Comparison of ENCODE assay signal across 8 cellular contexts in genomic region chr2:206443735-206444527, GRCh38. TPM values are rescaled to one million over a fixed set of nuclear protein-coding genes. Genes with fewer than 3 reads are reported as not detected.
DNase-seq lines count a peak whose midpoint lies in the region; ATAC-seq, FAIRE-seq and TF ChIP-seq lines count a peak whose summit lies in the region.

No MANE protein-coding gene starts in this region.

- TF ChIP-seq RAD21 in HepG2 (CRISPR knock-in tag; IDR thresholded peaks at IDR 0.05) = peak; percentile 53; the same call in 1 of the 2 replicates

- peak; percentile 11 for DNase-seq in activated naive CD4-positive, alpha-beta T cell treated with anti-CD3 and anti-CD28 coated beads for 36 hours
- no peak for DNase-seq in activated naive CD4-positive, alpha-beta T cell (lab: John Stamatoyannopoulos, UW)
- DNase-seq in Panc1 (ENCODE audit: low read depth, low spot score) (no peak), choroid plexus epithelial cell (ENCODE audit: low read depth) (peak; percentile 36), HepG2 (ENCODE audit: low spot score) (no peak), immature natural killer cell (no peak)
- DNase-seq in stimulated activated naive CD8-positive, alpha-beta T cell treated with anti-CD3 and anti-CD28 coated beads, Interleukin-15, amount 100 ng/mL, for 72 hours = peak in 1 of 2 donors; percentile 18

- TF ChIP-seq CTCF in Panc1 (IDR thresholded peaks at IDR 0.05) = peak; percentile 21; the same call in 1 of the 2 replicates
- peak; percentile 5 for TF ChIP-seq CTCF in choroid plexus epithelial cell (conservative IDR thresholded peaks at IDR 0.05; ENCODE audit: low read depth, low read length)
- TF ChIP-seq CTCF in HepG2 (CRISPR knock-in tag; IDR thresholded peaks at IDR 0.05) = no peak

- CTCF ChIA-PET in activated naive CD4-positive, alpha-beta T cell treated with anti-CD3 and anti-CD28 coated beads for 36 hours (lab: Charles Lee) = no interaction called here
- CTCF ChIA-PET in Panc1 (lab: Charles Lee) = interaction anchor here (0.6 kb wide), 1 partner anchor 130 kb away, joined by 5 read pairs; no protein-coding TSS in a partner anchor
- CTCF ChIA-PET in HepG2 (lab: Yijun Ruan, JAX; ENCODE audit: low intra/inter-chr PET ratio, low total read pairs) = no interaction called here

- in situ Hi-C loops in Panc1 (cut with HindIII; ENCODE audit: low pct_unique_long_range_greater_than_20kb, low sequenced_read_pairs) = no loop called here
- in situ Hi-C loops in HepG2 (cut with HindIII; ENCODE audit: extremely low pct_ligation_motif_present, low pct_unique_long_range_greater_than_20kb) = no loop called here

- no peak overlapping the region for H3K27ac Mint-ChIP-seq in activated naive CD4-positive, alpha-beta T cell treated with anti-CD3 and anti-CD28 coated beads for 36 hours
- H3K27ac Mint-ChIP-seq in stimulated activated naive CD8-positive, alpha-beta T cell treated with anti-CD3 and anti-CD28 coated beads, Interleukin-15, amount 100 ng/mL, for 72 hours = no peak overlapping the region
- no peak overlapping the region for H3K27ac Mint-ChIP-seq in immature natural killer cell

- peaks cover 13% of the 10 kb centered on the region for H3K4me1 Mint-ChIP-seq in activated naive CD4-positive, alpha-beta T cell treated with anti-CD3 and anti-CD28 coated beads for 36 hours (ENCODE audit: low read depth)
- peaks cover 18% of the 10 kb centered on the region for H3K4me1 Mint-ChIP-seq in stimulated activated naive CD8-positive, alpha-beta T cell treated with anti-CD3 and anti-CD28 coated beads, Interleukin-15, amount 100 ng/mL, for 72 hours
- peaks cover 2 to 10% of the 10 kb centered on the region in 2 donors for H3K4me1 Mint-ChIP-seq in immature natural killer cell

- H3K36me3 ChIP-seq in Panc1 (ENCODE audit: control insufficient read depth, insufficient read depth, low read length) (no peaks in the 10 kb centered on the region), HepG2 (replicated peaks in 1 of 2; ENCODE audit: control insufficient read depth in 1 of 2, insufficient read depth in 2 of 2, low read length in 2 of 2) (no peaks in the 10 kb centered on the region)

- peak overlapping the region; percentile 71 for H3K4me2 ChIP-seq in HepG2 (ENCODE audit: low read depth, low read length)

- H3K27ac ChIP-seq in Panc1 (ENCODE audit: low read length) (no peak overlapping the region), HepG2 (ENCODE audit: extremely low read length, insufficient read depth, low read length) (no peak overlapping the region)

- H3K9me3 ChIP-seq in Panc1 (ENCODE audit: control insufficient read depth, insufficient read depth, low read depth, low read length) (no peaks in the 10 kb centered on the region), HepG2 (ENCODE audit: low read length) (no peaks in the 10 kb centered on the region)

- no peaks in the 10 kb centered on the region for H4K20me1 ChIP-seq in HepG2 (ENCODE audit: insufficient read depth, low read length)

- no peaks in the 10 kb centered on the region for H3K9me3 Mint-ChIP-seq in activated naive CD4-positive, alpha-beta T cell treated with anti-CD3 and anti-CD28 coated beads for 36 hours
- no peaks in the 10 kb centered on the region for H3K9me3 Mint-ChIP-seq in stimulated activated naive CD8-positive, alpha-beta T cell treated with anti-CD3 and anti-CD28 coated beads, Interleukin-15, amount 100 ng/mL, for 72 hours
- peaks cover 0 to 8% (median 0%) of the 10 kb centered on the region in 6 donors for H3K9me3 Mint-ChIP-seq in immature natural killer cell

- no peak overlapping the region for H3K9ac ChIP-seq in HepG2 (ENCODE audit: insufficient read depth, low read depth, low read length)

- H3K4me1 ChIP-seq in Panc1 (ENCODE audit: control insufficient read depth, insufficient read depth, low read length) = peaks cover 4% of the 10 kb centered on the region; the same call in 1 of the 2 replicates
- H3K4me1 ChIP-seq in HepG2 (ENCODE audit: insufficient read depth, low read length) = peaks cover 5% of the 10 kb centered on the region; the same call in 1 of the 2 replicates

- H3K27me3 ChIP-seq in Panc1 (ENCODE audit: control insufficient read depth, insufficient read depth, low read length) (peaks cover 49% of the 10 kb centered on the region), HepG2 (ENCODE audit: control insufficient read depth in 1 of 2, insufficient read depth in 2 of 2, low read length in 2 of 2) (peaks cover 2 to 45% of the 10 kb centered on the region in 2 experiments)

- H3K36me3 Mint-ChIP-seq in activated naive CD4-positive, alpha-beta T cell treated with anti-CD3 and anti-CD28 coated beads for 36 hours (ENCODE audit: low read depth) = no peaks in the 10 kb centered on the region
- peaks cover 0 to 5% (median 0%) of the 10 kb centered on the region in 3 donors for H3K36me3 Mint-ChIP-seq in immature natural killer cell

- intact Hi-C loops in activated naive CD4-positive, alpha-beta T cell treated with anti-CD3 and anti-CD28 coated beads for 36 hours (cut with micrococcal nuclease) = loop anchor here (1.0 to 5.0 kb wide), 3 partner anchors 88 to 284 kb away; partner anchors contain the start of gene ZDBF2
- intact Hi-C loops in Panc1 (cut with micrococcal nuclease; ENCODE audit: unreplicated experiment) (no loop called here), HepG2 (cut with micrococcal nuclease; ENCODE audit: unreplicated experiment) (loop anchor here (2.0 kb wide), 1 partner anchor 51 kb away; no protein-coding TSS in a partner anchor)

- H3K4me3 ChIP-seq in Panc1 (ENCODE audit: low read depth in 2 of 2, low read length in 2 of 2) (peak overlapping the region; percentile 19 to 37; a peak in 3 of 4 replicates), choroid plexus epithelial cell (ENCODE audit: low read depth, low read length) (peak overlapping the region; percentile 57), HepG2 (replicated peaks in 1 of 3; ENCODE audit: insufficient read depth in 1 of 3, low read depth in 2 of 3, low read length in 3 of 3) (peak overlapping the region; percentile 45 to 69 (median 47); a peak in 4 of 6 replicates)

- ATAC-seq in HG02852 (IDR thresholded peaks at IDR 0.05; ENCODE audit: unreplicated experiment) (peak; percentile 47), Panc1 (peak; percentile 80), HepG2 (peak; percentile 96)
- peak; percentile 75 for ATAC-seq in stimulated activated naive CD8-positive, alpha-beta T cell treated with anti-CD3 and anti-CD28 coated beads, Interleukin-15, amount 100 ng/mL, for 72 hours

- no peaks in the 10 kb centered on the region for H3K79me2 ChIP-seq in HepG2 (ENCODE audit: insufficient read depth, low read length)

- BruUV-seq in Panc1 (replicated peaks; lab: Mats Ljungman, UMichigan) = no TSS peak
- BruUV-seq in HepG2 (replicated peaks; lab: Mats Ljungman, UMichigan) = no TSS peak

- no peak for TF ChIP-seq EP300 in HepG2 (IDR thresholded peaks at IDR 0.05; ENCODE audit: low read depth in 2 of 2, low read length in 2 of 2)
- no peak for TF ChIP-seq EP300 in HepG2 (CRISPR knock-in tag; IDR thresholded peaks at IDR 0.05; ENCODE audit: borderline replicate concordance)

- H2AFZ ChIP-seq in HepG2 (ENCODE audit: low read length) = no peak overlapping the region

- POLR2A ChIA-PET in Panc1 (lab: Charles Lee) (no interaction called here), HepG2 (lab: Yijun Ruan, JAX) (no interaction called here)

- peak overlapping the region; percentile 76 for H3K4me3 Mint-ChIP-seq in activated naive CD4-positive, alpha-beta T cell treated with anti-CD3 and anti-CD28 coated beads for 36 hours
- peak overlapping the region; percentile 80 to 88 for H3K4me3 Mint-ChIP-seq in stimulated activated naive CD8-positive, alpha-beta T cell treated with anti-CD3 and anti-CD28 coated beads, Interleukin-15, amount 100 ng/mL, for 72 hours
- peak overlapping the region in 2 of 5 donors; percentile 47 to 76 for H3K4me3 Mint-ChIP-seq in immature natural killer cell

- 28% methylated on average over 29 of the region's 77 CpGs for WGBS in HepG2 (ENCODE audit: low lambda C conversion rate)

- no peak for TF ChIP-seq POLR2A in HepG2 (IDR thresholded peaks at IDR 0.05; ENCODE audit: insufficient read depth in 1 of 2, low read depth in 2 of 2, low read length in 2 of 2)

- peaks cover 55% of the 10 kb centered on the region for H3K27me3 Mint-ChIP-seq in activated naive CD4-positive, alpha-beta T cell treated with anti-CD3 and anti-CD28 coated beads for 36 hours (ENCODE audit: low read depth)
- peaks cover 87% of the 10 kb centered on the region for H3K27me3 Mint-ChIP-seq in stimulated activated naive CD8-positive, alpha-beta T cell treated with anti-CD3 and anti-CD28 coated beads, Interleukin-15, amount 100 ng/mL, for 72 hours
- peaks cover 8 to 33% (median 21%) of the 10 kb centered on the region in 3 donors for H3K27me3 Mint-ChIP-seq in immature natural killer cell (ENCODE audit: low read depth in 3 of 3)

- no peak for FAIRE-seq in HepG2 (lab: Jason Lieb, UNC)

RNA-seq across cellular contexts. Expression of gene ADAM23, which starts 0.6 kb away (rescaled TPM):
- under 1 TPM; 0.10 to 0.42 TPM for total RNA-seq in activated naive CD4-positive, alpha-beta T cell treated with anti-CD3 and anti-CD28 coated beads for 36 hours
- 0.18 TPM for total RNA-seq in Panc1 (2021; ENCODE audit: unreplicated experiment)
- polyA plus RNA-seq in Panc1 (2012; ENCODE audit: insufficient read length) = 0.51 TPM
- total RNA-seq in HepG2 (2016; rRNA removed; fragmentation: Illumina TruSeq; extraction: Trizol) = 0.04 TPM in 1 of 2 replicates, not detected in the other
- not detected in 2 replicates for total RNA-seq in HepG2 (2016; cell fraction: cytosol; rRNA removed; fragmentation: Illumina TruSeq; extraction: Trizol; ENCODE audit: low read depth)
- total RNA-seq in HepG2 (2016; cell fraction: insoluble cytoplasmic fraction; rRNA removed; fragmentation: Illumina TruSeq; extraction: Trizol) = not detected in 2 replicates
- total RNA-seq in HepG2 (2016; cell fraction: membrane; rRNA removed; fragmentation: Illumina TruSeq; extraction: Trizol) = 0.03 TPM in 1 of 2 replicates, not detected in the other
- total RNA-seq in HepG2 (2016; cell fraction: nucleus; rRNA removed; fragmentation: Illumina TruSeq; extraction: Trizol) = not detected in 2 replicates
- not detected in 2 replicates for polyA plus RNA-seq in HepG2 (2011; rRNA removed)
- 0.01 and 0.03 TPM in 2 replicates for polyA plus RNA-seq in HepG2 (2011; cell fraction: cytosol; rRNA removed)
- 0.02 and 0.06 TPM in 2 replicates for polyA plus RNA-seq in HepG2 (2011; cell fraction: nucleus; rRNA removed)
- polyA plus RNA-seq in HepG2 (2012) = not detected in 2 replicates
- polyA plus RNA-seq in HepG2 (2016; cell fraction: cytosol; fragmentation: Illumina TruSeq; extraction: Trizol; ENCODE audit: low read depth) = not detected in 2 replicates
- polyA plus RNA-seq in HepG2 (2016; cell fraction: insoluble cytoplasmic fraction; fragmentation: Illumina TruSeq; extraction: Trizol; ENCODE audit: low read depth) = not detected in 2 replicates
- not detected in 2 replicates for polyA plus RNA-seq in HepG2 (2016; cell fraction: membrane; fragmentation: Illumina TruSeq; extraction: Trizol; ENCODE audit: low read depth)
- polyA plus RNA-seq in HepG2 (2016; cell fraction: nucleus; fragmentation: Illumina TruSeq; extraction: Trizol; ENCODE audit: insufficient read depth, low read depth) = 0.07 TPM in 1 of 2 replicates, not detected in the other
- polyA minus RNA-seq in HepG2 (2011; rRNA and poly(A)+ RNA removed; ENCODE audit: low replicate concordance) = 0.12 TPM in 1 of 2 replicates, not detected in the other
- not detected in 2 replicates for polyA minus RNA-seq in HepG2 (2011; cell fraction: cytosol; rRNA and poly(A)+ RNA removed)
- polyA minus RNA-seq in HepG2 (2011; cell fraction: nucleus; rRNA and poly(A)+ RNA removed) = 0.12 TPM in 1 of 2 replicates, not detected in the other
- not detected for polyA plus RNA-seq in immature natural killer cell

Comparison
In these comparisons a context has a peak if more than half of its experiments do, and no peak if none do; other contexts are left out.
1. DNase-seq: peak in activated naive CD4-positive, alpha-beta T cell treated with anti-CD3 and anti-CD28 coated beads for 36 hours (single experiment) and choroid plexus epithelial cell (single experiment); none in activated naive CD4-positive, alpha-beta T cell (0 of 4), Panc1 (single experiment), HepG2 (single experiment) and immature natural killer cell (0 of 3).
2. Peak in every context shown above with its lines, with median percentiles within 50 percentile points of each other: ATAC-seq and H3K4me3 ChIP-seq.